ENCODE assay signal across 8 cellular contexts in the genomic region with DNA sequence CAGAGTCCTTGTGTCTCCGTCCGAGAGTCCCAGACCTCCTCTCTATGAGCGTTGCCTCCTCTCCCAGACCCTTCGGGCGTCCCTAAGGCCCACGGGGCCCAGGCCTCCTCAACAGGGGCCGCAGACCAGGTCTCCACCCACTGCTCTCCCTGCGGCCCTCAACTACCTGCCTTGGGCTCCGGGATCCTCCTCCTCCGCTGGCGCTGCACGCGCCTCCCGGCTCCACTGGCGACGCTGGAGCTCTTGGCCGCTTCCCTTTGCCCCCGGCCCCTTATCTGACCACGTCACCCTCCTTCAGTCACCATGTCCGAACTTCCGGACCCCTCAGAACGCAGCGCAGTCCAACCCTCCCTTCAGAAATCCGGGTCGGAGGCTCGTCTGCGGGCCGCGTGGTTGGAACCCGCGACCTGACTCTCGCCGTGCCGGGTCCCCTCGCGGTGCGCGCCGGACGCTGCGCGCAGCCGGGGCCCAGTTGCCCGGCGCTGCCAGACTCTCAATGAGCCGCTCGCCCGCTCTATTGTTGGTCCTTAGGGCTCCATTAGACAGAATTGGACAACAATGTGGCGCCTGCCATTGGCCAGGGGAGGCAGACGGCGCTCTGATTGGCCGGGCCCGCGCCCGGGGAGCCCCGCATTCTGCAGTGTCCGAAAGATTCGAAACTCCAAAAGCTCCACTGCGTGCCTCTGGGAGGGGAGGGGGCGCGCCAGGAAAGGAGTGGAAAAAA. TPM values are rescaled to one million over a fixed set of nuclear protein-coding genes. Genes with fewer than 3 reads are reported as not detected.
A peak's percentile ranks its signal among the peaks of the same experiment; 100 is the strongest.
DNase-seq lines count a peak whose midpoint lies in the region; ATAC-seq and TF ChIP-seq lines count a peak whose summit lies in the region.

Gene DMRTA2 (minus strand): TSS at position 498 of the 724 bp plus-strand sequence. CDS start 1,907 bp downstream, outside the sequence.

- H3K27me3 ChIP-seq in HUES64 (ENCODE audit: insufficient read depth, low read length): peaks cover 100% of the 10 kb centered on the region
- peaks cover 88 to 100% (median 99%) of the 10 kb centered on the region in 7 donors for H3K27me3 ChIP-seq in heart right ventricle

- H3K36me3 ChIP-seq in HUES64 (ENCODE audit: insufficient read depth, low read length) (no peaks in the 10 kb centered on the region), heart right ventricle (no peaks in the 10 kb centered on the region)

- under 1% methylated on average over 61 of the region's 61 CpGs for WGBS in HUES64
- WGBS in heart right ventricle, 2 donors: 1 to 2% methylated on average over 57 to 61 of the region's 61 CpGs

- H3K4me1 ChIP-seq in HUES64 (ENCODE audit: insufficient read depth, low read length) (peaks cover 7% of the 10 kb centered on the region), heart right ventricle (peaks cover 22 to 79% (median 61%) of the 10 kb centered on the region in 9 donors)

- intact Hi-C loops in heart right ventricle (cut with DNase I): no loop called here

- peaks cover 38% of the 10 kb centered on the region for H3K4me1 Mint-ChIP-seq in T-helper 17 cell

- no peak within 1 kb of the TSS for H3K27ac ChIP-seq in HUES64 (ENCODE audit: low read depth, low read length)
- H3K27ac ChIP-seq in heart right ventricle: no peak within 1 kb of the TSS

- H3K36me3 Mint-ChIP-seq in T-helper 17 cell (ENCODE audit: low read depth): peaks cover 21% of the 10 kb centered on the region

- no peaks in the 10 kb centered on the region for H3K9me3 ChIP-seq in HUES64 (ENCODE audit: insufficient read depth, low read depth, low read length)
- H3K9me3 ChIP-seq in T-helper 17 cell (ENCODE audit: control insufficient read depth, low read length, poor library complexity, severe bottlenecking): no peaks in the 10 kb centered on the region
- no peaks in the 10 kb centered on the region for H3K9me3 ChIP-seq in heart right ventricle

- no peak for ATAC-seq in T-helper 17 cell
- peak in 3 of 8 donors; percentile 25 to 43 (median 36) for ATAC-seq in heart right ventricle
- ATAC-seq in HG03378 (IDR thresholded peaks at IDR 0.05; ENCODE audit: unreplicated experiment): no peak
- no peak for ATAC-seq in HG03045 (IDR thresholded peaks at IDR 0.05; ENCODE audit: unreplicated experiment)

- H3K27me3 Mint-ChIP-seq in T-helper 17 cell: peaks cover 84% of the 10 kb centered on the region

- no peak within 1 kb of the TSS for H3K27ac Mint-ChIP-seq in T-helper 17 cell

- DNase-seq in DMS 273 treated with DMSO at 0.1 percent for 48 hours (lab: John Stamatoyannopoulos, UW) (peak; percentile 48), T-helper 17 cell (no peak), heart right ventricle (no peak), retina (peak; percentile 82), mesenteric fat pad (ENCODE audit: low spot score) (no peak)

- H3K4me3 Mint-ChIP-seq in T-helper 17 cell: peak within 1 kb of the TSS; percentile 98

- no peak for TF ChIP-seq CTCF in heart right ventricle (IDR thresholded peaks at IDR 0.05)

- peak within 1 kb of the TSS; percentile 43 for H3K4me3 ChIP-seq in HUES64 (ENCODE audit: low read length)
- H3K4me3 ChIP-seq in heart right ventricle: peak within 1 kb of the TSS; percentile 10 to 52 (median 38)

- no peak within 1 kb of the TSS for H3K9ac ChIP-seq in HUES64 (ENCODE audit: low read depth, low read length)

RNA-seq across cellular contexts. Expression of gene DMRTA2, which starts in this region (rescaled TPM):
- polyA plus RNA-seq in HUES64 (2013, experiment 1 of 2): 0.10 TPM
- polyA plus RNA-seq in HUES64 (2013, experiment 2 of 2): not detected
- total RNA-seq in T-helper 17 cell (not detected), heart right ventricle (under 1 TPM in 2 of 10 donors, not detected in 8; 0.09 TPM), mesenteric fat pad (not detected)
- polyA plus RNA-seq in heart right ventricle: not detected

Comparison
In these comparisons a context has a peak if more than half of its experiments do, and no peak if none do; other contexts are left out.
1. DNase-seq: peak in DMS 273 treated with DMSO at 0.1 percent for 48 hours (single experiment) and retina (single experiment); none in T-helper 17 cell (0 of 3), heart right ventricle (0 of 2) and mesenteric fat pad (single experiment).